ENCODE assay signal across 18 cellular contexts in the genomic region with DNA sequence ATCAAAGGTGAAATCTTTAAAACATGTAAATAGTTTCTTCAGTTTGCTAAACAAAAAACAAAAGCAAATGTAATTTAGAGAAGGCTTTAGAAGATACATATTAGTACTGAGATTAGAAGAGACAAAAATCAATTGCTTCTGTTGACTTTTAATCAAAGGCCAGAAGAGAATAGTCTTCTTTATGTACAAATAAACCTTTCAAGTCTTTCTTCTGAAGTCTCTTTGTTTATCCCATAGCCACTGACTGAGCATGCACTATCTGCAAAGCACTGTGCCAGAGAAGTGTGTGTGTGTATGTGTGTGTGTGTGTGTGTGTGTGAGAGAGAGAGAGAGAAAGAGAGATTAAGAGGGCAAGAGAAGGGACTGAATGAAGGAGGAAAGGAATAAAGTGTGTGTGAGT.
DNase-seq lines count a peak whose midpoint lies in the region; TF ChIP-seq lines count a peak whose summit lies in the region.
"Had no signal": no experiment of that assay in that cellular context is flagged by ENCODE, and none has a peak within 500 bp of the region (broad histone marks: within the 10 kb centered on the region; RNA-seq: fewer than 3 reads in every experiment).

No MANE protein-coding gene starts in this region.

- peak overlapping the region; percentile 16 for H3K4me3 Mint-ChIP-seq in neural crest cell
- H3K4me3 Mint-ChIP-seq in CD14-positive monocyte = no peak overlapping the region
- H3K4me3 Mint-ChIP-seq: CD4-positive, alpha-beta memory T cell; H9 had no signal

- H3K27me3 ChIP-seq in smooth muscle cell (ENCODE audit: low read depth) = no peaks in the 10 kb centered on the region

- H3K9me3 Mint-ChIP-seq in neural crest cell (peaks cover 6% of the 10 kb centered on the region), CD14-positive monocyte (peaks cover 0 to 4% (median 2%) of the 10 kb centered on the region in 7 donors)
- H3K9me3 Mint-ChIP-seq: CD4-positive, alpha-beta memory T cell had no signal

- no peak for TF ChIP-seq CTCF in neural crest cell (conservative IDR thresholded peaks at IDR 0.05)
- TF ChIP-seq CTCF in CD14-positive monocyte (IDR thresholded peaks at IDR 0.05) = no peak
- no peak for TF ChIP-seq CTCF in smooth muscle cell (IDR thresholded peaks at IDR 0.05; ENCODE audit: borderline replicate concordance, insufficient read depth, poor library complexity, severe bottlenecking)

- H4K20me1 ChIP-seq in smooth muscle cell (ENCODE audit: low read depth) = no peaks in the 10 kb centered on the region

- peaks cover 25% of the 10 kb centered on the region for H3K4me1 Mint-ChIP-seq in neural crest cell
- no peaks in the 10 kb centered on the region for H3K4me1 Mint-ChIP-seq in CD14-positive monocyte
- H3K4me1 Mint-ChIP-seq: CD4-positive, alpha-beta memory T cell; H9 had no signal

- H3K27me3 Mint-ChIP-seq in neural crest cell (ENCODE audit: low read depth) (no peaks in the 10 kb centered on the region), CD14-positive monocyte (ENCODE audit: low read depth in 3 of 3) (no peaks in the 10 kb centered on the region)

- no peak overlapping the region for H3K27ac ChIP-seq in smooth muscle cell (ENCODE audit: low read depth)
- H3K27ac ChIP-seq: C4-2B had no signal

- H3K27ac Mint-ChIP-seq in neural crest cell (ENCODE audit: unreplicated experiment) = no peak overlapping the region
- no peak overlapping the region for H3K27ac Mint-ChIP-seq in CD14-positive monocyte
- H3K27ac Mint-ChIP-seq: CD4-positive, alpha-beta memory T cell; H9 had no signal

- no peak overlapping the region for H3K4me3 ChIP-seq in smooth muscle cell
- H3K4me3 ChIP-seq: K562 had no signal

- peaks cover 5% of the 10 kb centered on the region for H3K36me3 Mint-ChIP-seq in neural crest cell (ENCODE audit: low read depth)
- H3K36me3 Mint-ChIP-seq in CD14-positive monocyte = no peaks in the 10 kb centered on the region
- H3K36me3 Mint-ChIP-seq: CD4-positive, alpha-beta memory T cell had no signal

- H3K4me2 ChIP-seq in smooth muscle cell = no peak overlapping the region

- no peaks in the 10 kb centered on the region for H3K79me2 ChIP-seq in smooth muscle cell (ENCODE audit: low read depth)

- H3K36me3 ChIP-seq in smooth muscle cell (ENCODE audit: low read depth) = no peaks in the 10 kb centered on the region

- no peaks in the 10 kb centered on the region for H3K9me3 ChIP-seq in smooth muscle cell (replicated peaks; ENCODE audit: low read depth)

- H2AFZ ChIP-seq in smooth muscle cell (ENCODE audit: low read depth) = no peak overlapping the region

- DNase-seq in SK-MEL-5 (ENCODE audit: low read depth, low spot score) = peak; percentile 79
- DNase-seq in hippocampal formation (lab: John Stamatoyannopoulos, UW) = peak; percentile 0 to 22
- DNase-seq in neural crest cell (ENCODE audit: low read depth, low spot score) = peak; percentile 16
- DNase-seq in putamen (ENCODE audit: low spot score) = peak; percentile 6
- no peak for DNase-seq in stimulated activated CD8-positive, alpha-beta memory T cell treated with anti-CD3 and anti-CD28 coated beads, Interleukin-4, amount 100 ng/mL, for 48 hours
- DNase-seq in CD14-positive monocyte (ENCODE audit: low spot score) = no peak
- DNase-seq in NCI-H1694 treated with DMSO at 0.1 percent for 48 hours (lab: John Stamatoyannopoulos, UW) = no peak
- no peak for DNase-seq in smooth muscle cell (lab: John Stamatoyannopoulos, UW; ENCODE audit: unreplicated experiment)
- DNase-seq: ACHN; Calu3; CD4-positive, alpha-beta memory T cell; DMS79 treated with DMSO at 0.1 percent for 48 hours; GF-D8; GOT3; H9; IMR-90 had no signal

- no peaks in the 10 kb centered on the region for H3K4me1 ChIP-seq in smooth muscle cell (ENCODE audit: low read depth)

- H3F3A ChIP-seq in smooth muscle cell (ENCODE audit: low read depth) = no peaks in the 10 kb centered on the region

- in situ Hi-C loops in SK-MEL-5 (cut with HindIII; ENCODE audit: low pct_unique_long_range_greater_than_20kb, low sequenced_read_pairs) = no loop called here

- no peak overlapping the region for H3K9ac ChIP-seq in smooth muscle cell (ENCODE audit: low read depth)

- intact Hi-C loops in CD14-positive monocyte (cut with micrococcal nuclease) = no loop called here

Comparison
In these comparisons a context has a peak if more than half of its experiments do, and no peak if none do; other contexts are left out.
1. DNase-seq: peak in SK-MEL-5 (single experiment), hippocampal formation (2 of 2), neural crest cell (single experiment) and putamen (single experiment); none in stimulated activated CD8-positive, alpha-beta memory T cell treated with anti-CD3 and anti-CD28 coated beads, Interleukin-4, amount 100 ng/mL, for 48 hours (single experiment), CD14-positive monocyte (single experiment), NCI-H1694 treated with DMSO at 0.1 percent for 48 hours (single experiment) and smooth muscle cell (single experiment).